ENCODE assay signal across 17 cellular contexts in the genomic region with DNA sequence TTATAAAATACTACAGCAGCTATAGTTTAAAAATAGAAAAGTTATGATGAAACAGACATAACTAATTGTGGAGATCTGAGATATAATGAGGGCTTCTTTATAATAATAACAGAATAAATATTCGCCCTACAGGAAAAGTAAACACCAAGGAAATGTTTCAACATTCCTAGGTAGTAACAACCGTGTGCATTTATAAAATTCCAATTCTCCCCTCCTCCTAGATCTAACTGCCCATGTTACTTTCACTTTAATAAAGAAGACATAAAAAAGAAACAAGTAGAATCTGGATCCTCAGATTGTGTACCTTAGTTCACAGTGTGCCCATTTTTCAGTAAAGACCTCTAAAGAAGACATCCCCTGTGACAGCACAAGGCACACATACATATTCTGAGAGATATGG. TPM values are rescaled to one million over a fixed set of nuclear protein-coding genes. Genes with fewer than 3 reads are reported as not detected.
DNase-seq lines count a peak whose midpoint lies in the region; ATAC-seq and TF ChIP-seq lines count a peak whose summit lies in the region.
"Had no signal": no experiment of that assay in that cellular context is flagged by ENCODE, and none has a peak within 500 bp of the region (broad histone marks: within the 10 kb centered on the region; RNA-seq: fewer than 3 reads in every experiment).

No MANE protein-coding gene starts in this region.

- H2BK120ac ChIP-seq in mesenchymal stem cell (ENCODE audit: low read depth, low read length), result no peak overlapping the region

- H3K27me3 Mint-ChIP-seq in chondrocyte (ENCODE audit: low read depth), result no peaks in the 10 kb centered on the region
- H3K27me3 Mint-ChIP-seq: activated naive CD8-positive, alpha-beta T cell treated with anti-CD3 and anti-CD28 coated beads, Interleukin-2, amount 50 U/mL, for 24 hours; activated T-cell treated with anti-CD3 and anti-CD28 coated beads, Interleukin-2, amount 50 U/mL, for 24 hours had no signal

- H3K4me3 ChIP-seq in PC-9 (no peak overlapping the region), mesenchymal stem cell (ENCODE audit: insufficient read depth in 1 of 2, low read depth in 1 of 2, low read length in 2 of 2) (peak overlapping the region in 1 of 2 experiments; percentile 30), stomach smooth muscle (ENCODE audit: low read length in 2 of 2) (peak overlapping the region in 1 of 2 donors; percentile 59)
- H3K4me3 ChIP-seq: HAP-1, skin epidermis, upper lobe of left lung had no signal

- H3K36me3 Mint-ChIP-seq in chondrocyte (ENCODE audit: low read depth), result peaks cover 28% of the 10 kb centered on the region

- H3K23ac ChIP-seq in mesenchymal stem cell (ENCODE audit: low read length in 2 of 2), result no peak overlapping the region

- H4K8ac ChIP-seq in mesenchymal stem cell (ENCODE audit: low read length), result no peak overlapping the region

- H4K20me1 ChIP-seq in PC-9 (ENCODE audit: insufficient read depth), result peaks cover 7% of the 10 kb centered on the region; the same call in 1 of the 2 replicates

- H3K4me2 ChIP-seq in PC-9 (no peak overlapping the region), mesenchymal stem cell (ENCODE audit: low read length, poor library complexity, severe bottlenecking) (peak overlapping the region; percentile 17)

- CTCF ChIA-PET in PC-9 (lab: Charles Lee), result no interaction called here

- H3K4me1 ChIP-seq in PC-9 (replicated peaks; ENCODE audit: insufficient read depth) (no peaks in the 10 kb centered on the region), mesenchymal stem cell (ENCODE audit: control insufficient read depth, insufficient read depth, low read depth, low read length) (peaks cover 4% of the 10 kb centered on the region), stomach smooth muscle (ENCODE audit: control insufficient read depth, insufficient read depth, low read length) (peaks cover 31% of the 10 kb centered on the region)
- H3K4me1 ChIP-seq: HAP-1 had no signal

- no peak overlapping the region for H2BK5ac ChIP-seq in mesenchymal stem cell (ENCODE audit: low read depth, low read length, poor library complexity, severe bottlenecking)

- H3K79me2 ChIP-seq in PC-9 (ENCODE audit: low read depth), result peaks cover 8% of the 10 kb centered on the region

- no peaks in the 10 kb centered on the region for H3F3A ChIP-seq in PC-9 (ENCODE audit: insufficient read depth, low read depth)

- peaks cover 55% of the 10 kb centered on the region for H3K4me1 Mint-ChIP-seq in chondrocyte (ENCODE audit: low read depth)

- H3K27me3 ChIP-seq in PC-9 (ENCODE audit: insufficient read depth, low read depth) (no peaks in the 10 kb centered on the region), mesenchymal stem cell (ENCODE audit: control insufficient read depth in 1 of 2, insufficient read depth in 1 of 2, low read length in 2 of 2) (no peaks in the 10 kb centered on the region), stomach smooth muscle (ENCODE audit: control insufficient read depth in 1 of 2, insufficient read depth in 2 of 2, low read length in 2 of 2) (no peaks in the 10 kb centered on the region)
- H3K27me3 ChIP-seq: upper lobe of left lung had no signal

- DNase-seq in PC-9, result no peak
- DNase-seq in chondrocyte (ENCODE audit: low spot score), result no peak
- DNase-seq in mesenchymal stem cell, result no peak
- DNase-seq in NCI-H1417 treated with DMSO at 0.1 percent for 48 hours (lab: John Stamatoyannopoulos, UW), result no peak
- no peak for DNase-seq in activated CD4-positive, CD25-positive, alpha-beta regulatory T cell treated with anti-CD3 and anti-CD28 coated beads, Interleukin-2, amount 50 U/mL, for 72 hours
- DNase-seq: activated CD4-positive, alpha-beta T cell treated with anti-CD3 and anti-CD28 coated beads, Interleukin-2, amount 50 U/mL, for 48 hours; activated naive CD8-positive, alpha-beta T cell treated with anti-CD3 and anti-CD28 coated beads, Interleukin-2, amount 50 U/mL, for 24 hours; activated T-cell treated with anti-CD3 and anti-CD28 coated beads, Interleukin-2, amount 50 U/mL, for 24 hours; caudate nucleus; DMS53; NCI-H1930; NCI-H526; upper lobe of left lung had no signal

- H2BK12ac ChIP-seq in mesenchymal stem cell (ENCODE audit: low read length in 2 of 2), result no peak overlapping the region

- WGBS in mesenchymal stem cell, result 95% methylated on average over 2 of the region's 2 CpGs

- no peak for TF ChIP-seq CTCF in PC-9 (conservative IDR thresholded peaks at IDR 0.05)
- no peak for TF ChIP-seq CTCF in chondrocyte (IDR thresholded peaks at IDR 0.05)

- H3K27ac ChIP-seq in PC-9, result peak overlapping the region; percentile 34; the same call in 1 of the 2 replicates
- H3K27ac ChIP-seq in mesenchymal stem cell (ENCODE audit: low read length, poor library complexity, severe bottlenecking), result peak overlapping the region; percentile 4
- peak overlapping the region; percentile 74 for H3K27ac ChIP-seq in stomach smooth muscle (ENCODE audit: low read length)

- H3K9me3 ChIP-seq in PC-9 (ENCODE audit: insufficient read depth, low read depth) (no peaks in the 10 kb centered on the region), mesenchymal stem cell (ENCODE audit: control insufficient read depth, low read length) (no peaks in the 10 kb centered on the region), stomach smooth muscle (ENCODE audit: control insufficient read depth in 2 of 2, low read length in 2 of 2) (no peaks in the 10 kb centered on the region)
- H3K9me3 ChIP-seq: HAP-1, upper lobe of left lung had no signal

- H3K9ac ChIP-seq in mesenchymal stem cell (ENCODE audit: low read length), result peak overlapping the region; percentile 49
- H3K9ac ChIP-seq in stomach smooth muscle (ENCODE audit: low read length in 2 of 2), result peak overlapping the region; percentile 3 to 69

- peaks cover 35% of the 10 kb centered on the region for H3K79me1 ChIP-seq in mesenchymal stem cell (replicated peaks; ENCODE audit: low read length, poor library complexity, severe bottlenecking)

- intact Hi-C loops in PC-9 (cut with micrococcal nuclease; ENCODE audit: unreplicated experiment), result no loop called here

- no peaks in the 10 kb centered on the region for H3K9me3 Mint-ChIP-seq in chondrocyte (ENCODE audit: low read depth)
- H3K9me3 Mint-ChIP-seq: activated naive CD8-positive, alpha-beta T cell treated with anti-CD3 and anti-CD28 coated beads, Interleukin-2, amount 50 U/mL, for 24 hours; activated T-cell treated with anti-CD3 and anti-CD28 coated beads, Interleukin-2, amount 50 U/mL, for 24 hours had no signal

- POLR2A ChIA-PET in PC-9 (lab: Charles Lee; ENCODE audit: unreplicated experiment), result no interaction called here

- no peak overlapping the region for H4K91ac ChIP-seq in mesenchymal stem cell (ENCODE audit: low read length)

- H2AFZ ChIP-seq in PC-9 (no peak overlapping the region), mesenchymal stem cell (ENCODE audit: low read depth, low read length) (no peak overlapping the region)

- H2BK15ac ChIP-seq in mesenchymal stem cell (ENCODE audit: low read depth, poor library complexity, severe bottlenecking), result no peak overlapping the region

- H3K27ac Mint-ChIP-seq in chondrocyte (ENCODE audit: unreplicated experiment), result peak overlapping the region; percentile 84
- H3K27ac Mint-ChIP-seq: activated naive CD8-positive, alpha-beta T cell treated with anti-CD3 and anti-CD28 coated beads, Interleukin-2, amount 50 U/mL, for 24 hours; activated T-cell treated with anti-CD3 and anti-CD28 coated beads, Interleukin-2, amount 50 U/mL, for 24 hours had no signal

- peak overlapping the region; percentile 27 for H3K4me3 Mint-ChIP-seq in chondrocyte (ENCODE audit: unreplicated experiment)
- H3K4me3 Mint-ChIP-seq: activated naive CD8-positive, alpha-beta T cell treated with anti-CD3 and anti-CD28 coated beads, Interleukin-2, amount 50 U/mL, for 24 hours; activated T-cell treated with anti-CD3 and anti-CD28 coated beads, Interleukin-2, amount 50 U/mL, for 24 hours had no signal

- no peak overlapping the region for H3K18ac ChIP-seq in mesenchymal stem cell (ENCODE audit: low read depth in 1 of 2, low read length in 2 of 2)

- H2AK5ac ChIP-seq in mesenchymal stem cell (ENCODE audit: low read length, severe bottlenecking), result peak overlapping the region; percentile 23

- peak overlapping the region in 1 of 2 experiments; percentile 57 for H3K4ac ChIP-seq in mesenchymal stem cell (ENCODE audit: low read depth in 1 of 2, low read length in 2 of 2)

- H3K9me2 ChIP-seq in PC-9 (ENCODE audit: insufficient read depth), result no peaks in the 10 kb centered on the region

- no peak for ATAC-seq in GM21381 (IDR thresholded peaks at IDR 0.05; ENCODE audit: unreplicated experiment)
- ATAC-seq: activated naive CD8-positive, alpha-beta T cell treated with anti-CD3 and anti-CD28 coated beads, Interleukin-2, amount 50 U/mL, for 24 hours had no signal

- H3K36me3 ChIP-seq in PC-9 (ENCODE audit: low read depth) (peaks cover 30% of the 10 kb centered on the region; the same call in 1 of the 2 replicates), mesenchymal stem cell (ENCODE audit: control insufficient read depth in 1 of 2, insufficient read depth in 2 of 2, low read depth in 1 of 2, low read length in 2 of 2) (peaks cover 23 to 79% of the 10 kb centered on the region in 2 experiments), stomach smooth muscle (ENCODE audit: control insufficient read depth in 2 of 2, insufficient read depth in 2 of 2, low read length in 2 of 2) (peaks cover 20 to 25% of the 10 kb centered on the region in 2 donors)

- BruUV-seq in PC-9 (replicated peaks; lab: Mats Ljungman, UMichigan), result no TSS peak

- no peak overlapping the region for H3K14ac ChIP-seq in mesenchymal stem cell (ENCODE audit: low read length in 2 of 2)

RNA-seq across cellular contexts. Expression of gene MN1, which starts 57.8 kb away (rescaled TPM):
- total RNA-seq in PC-9 (2021) (8.2 and 9.1 TPM in 2 replicates), chondrocyte (119 to 156 TPM (median 121 TPM) in 3 replicates)
- polyA plus RNA-seq in mesenchymal stem cell (2013, experiment 1 of 2), result 8.0 TPM
- polyA plus RNA-seq in mesenchymal stem cell (2013, experiment 2 of 2), result 6.6 TPM

RNA-seq across cellular contexts. Expression of gene PITPNB, which starts 59.7 kb away (rescaled TPM):
- total RNA-seq in PC-9 (2021) (37.1 and 49.6 TPM in 2 replicates), chondrocyte (77.9 to 95.8 TPM (median 78.7 TPM) in 3 replicates)
- polyA plus RNA-seq in mesenchymal stem cell (2013, experiment 1 of 2), result 48.3 TPM
- polyA plus RNA-seq in mesenchymal stem cell (2013, experiment 2 of 2), result 51.1 TPM

Comparison
In these comparisons a context has a peak if more than half of its experiments do, and no peak if none do; other contexts are left out.
1. H3K27ac ChIP-seq: peak in every context shown above with its lines; median percentile 74 in stomach smooth muscle; 34 in PC-9; 4 in mesenchymal stem cell.
2. RNA of gene MN1, which starts 57.8 kb away (total RNA-seq): 119 to 156 TPM in chondrocyte; 8.2 to 9.1 TPM in PC-9; every median in the first group is over 10 times any median in the second.